In the genomic region with DNA sequence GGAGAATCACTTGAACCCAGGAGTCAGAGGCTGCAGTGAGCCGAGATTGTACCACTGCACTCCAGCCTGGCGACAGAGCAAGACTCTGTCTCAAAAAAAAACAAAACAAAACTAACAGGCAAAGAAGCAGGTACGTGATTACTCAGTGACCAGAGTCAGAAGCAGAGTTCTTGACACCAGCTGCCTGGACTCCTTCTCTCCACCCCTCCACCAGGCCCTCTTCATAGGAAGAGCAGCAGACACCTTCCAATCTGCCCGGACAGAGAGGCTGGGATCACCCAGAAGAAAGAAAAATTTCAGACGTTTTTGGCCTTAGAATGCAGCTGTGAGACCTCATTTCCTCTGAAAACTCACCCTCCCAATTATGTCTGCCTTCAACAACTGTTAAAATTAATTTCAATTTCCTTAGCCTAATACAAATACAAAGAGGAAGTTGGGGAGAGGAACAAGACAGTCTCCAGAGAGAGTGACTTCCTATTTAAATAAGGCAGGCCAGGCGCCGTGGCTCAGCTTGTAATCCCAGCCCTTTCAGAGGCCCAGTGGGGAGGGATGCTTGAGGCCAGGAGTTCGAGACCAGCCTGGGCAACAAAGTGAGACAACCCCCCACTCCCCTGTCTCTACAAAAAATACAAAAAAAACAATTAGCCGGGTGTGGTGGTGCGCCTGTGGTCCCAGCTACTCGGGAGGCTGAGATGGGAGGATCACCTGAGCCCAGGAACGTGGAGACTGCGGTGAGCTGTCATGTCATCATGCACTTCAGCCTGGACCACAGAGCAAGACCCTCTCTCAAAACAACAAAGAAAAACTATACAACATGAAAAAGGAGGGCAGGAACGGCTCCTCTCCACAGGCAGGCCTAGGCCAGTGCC, we compare ENCODE assay signal across 1 cellular context.
A peak's percentile ranks its signal among the peaks of the same experiment; 100 is the strongest.
TF ChIP-seq lines count a peak whose summit lies in the region.

No MANE protein-coding gene starts in this region.

TF ChIP-seq in GM12878, 131 proteins besides CTCF, POLR2A, EP300 and RAD21:
- TF ChIP-seq SPI1 (IDR thresholded peaks at IDR 0.05; ENCODE audit: borderline replicate concordance, insufficient read depth, low read depth, low read length) (peak; percentile 68; the same call in 1 of the 2 replicates), DPF2 (IDR thresholded peaks at IDR 0.05) (peak; percentile 28; the same call in 1 of the 2 replicates), IKZF1 (conservative IDR thresholded peaks at IDR 0.05) (peak; percentile 23; the same call in 1 of the 2 replicates), MTA2 (IDR thresholded peaks at IDR 0.05; ENCODE audit: low read depth) (0 out of 2 replicates have a peak, but pooled peaks have one; percentile 34), YY1 (IDR thresholded peaks at IDR 0.05; ENCODE audit: low read depth, low read length) (no peak), HDGF (IDR thresholded peaks at IDR 0.05) (peak; percentile 43), IKZF2 (IDR thresholded peaks at IDR 0.05) (peak; percentile 22 to 46; a peak in 1 of 4 replicates), TCF12 (IDR thresholded peaks at IDR 0.05; ENCODE audit: low read depth, low read length) (0 out of 2 replicates have a peak, but pooled peaks have one; percentile 23), ZNF274 (IDR thresholded peaks at IDR 0.05; ENCODE audit: insufficient read depth, insufficient read length) (no peak), MEF2B (IDR thresholded peaks at IDR 0.05; ENCODE audit: partially characterized antibody, poor library complexity, severe bottlenecking) (peak; percentile 35), ZNF217 (IDR thresholded peaks at IDR 0.05) (peak; percentile 68), CHD1 (IDR thresholded peaks at IDR 0.05; ENCODE audit: low read depth, low read length) (no peak)
- TF ChIP-seq, protein P1, sequence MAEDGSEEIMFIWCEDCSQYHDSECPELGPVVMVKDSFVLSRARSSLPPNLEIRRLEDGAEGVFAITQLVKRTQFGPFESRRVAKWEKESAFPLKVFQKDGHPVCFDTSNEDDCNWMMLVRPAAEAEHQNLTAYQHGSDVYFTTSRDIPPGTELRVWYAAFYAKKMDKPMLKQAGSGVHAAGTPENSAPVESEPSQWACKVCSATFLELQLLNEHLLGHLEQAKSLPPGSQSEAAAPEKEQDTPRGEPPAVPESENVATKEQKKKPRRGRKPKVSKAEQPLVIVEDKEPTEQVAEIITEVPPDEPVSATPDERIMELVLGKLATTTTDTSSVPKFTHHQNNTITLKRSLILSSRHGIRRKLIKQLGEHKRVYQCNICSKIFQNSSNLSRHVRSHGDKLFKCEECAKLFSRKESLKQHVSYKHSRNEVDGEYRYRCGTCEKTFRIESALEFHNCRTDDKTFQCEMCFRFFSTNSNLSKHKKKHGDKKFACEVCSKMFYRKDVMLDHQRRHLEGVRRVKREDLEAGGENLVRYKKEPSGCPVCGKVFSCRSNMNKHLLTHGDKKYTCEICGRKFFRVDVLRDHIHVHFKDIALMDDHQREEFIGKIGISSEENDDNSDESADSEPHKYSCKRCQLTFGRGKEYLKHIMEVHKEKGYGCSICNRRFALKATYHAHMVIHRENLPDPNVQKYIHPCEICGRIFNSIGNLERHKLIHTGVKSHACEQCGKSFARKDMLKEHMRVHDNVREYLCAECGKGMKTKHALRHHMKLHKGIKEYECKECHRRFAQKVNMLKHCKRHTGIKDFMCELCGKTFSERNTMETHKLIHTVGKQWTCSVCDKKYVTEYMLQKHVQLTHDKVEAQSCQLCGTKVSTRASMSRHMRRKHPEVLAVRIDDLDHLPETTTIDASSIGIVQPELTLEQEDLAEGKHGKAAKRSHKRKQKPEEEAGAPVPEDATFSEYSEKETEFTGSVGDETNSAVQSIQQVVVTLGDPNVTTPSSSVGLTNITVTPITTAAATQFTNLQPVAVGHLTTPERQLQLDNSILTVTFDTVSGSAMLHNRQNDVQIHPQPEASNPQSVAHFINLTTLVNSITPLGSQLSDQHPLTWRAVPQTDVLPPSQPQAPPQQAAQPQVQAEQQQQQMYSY (CRISPR knock-in tag; IDR thresholded peaks at IDR 0.05) = no peak
- TF ChIP-seq, protein P2, sequence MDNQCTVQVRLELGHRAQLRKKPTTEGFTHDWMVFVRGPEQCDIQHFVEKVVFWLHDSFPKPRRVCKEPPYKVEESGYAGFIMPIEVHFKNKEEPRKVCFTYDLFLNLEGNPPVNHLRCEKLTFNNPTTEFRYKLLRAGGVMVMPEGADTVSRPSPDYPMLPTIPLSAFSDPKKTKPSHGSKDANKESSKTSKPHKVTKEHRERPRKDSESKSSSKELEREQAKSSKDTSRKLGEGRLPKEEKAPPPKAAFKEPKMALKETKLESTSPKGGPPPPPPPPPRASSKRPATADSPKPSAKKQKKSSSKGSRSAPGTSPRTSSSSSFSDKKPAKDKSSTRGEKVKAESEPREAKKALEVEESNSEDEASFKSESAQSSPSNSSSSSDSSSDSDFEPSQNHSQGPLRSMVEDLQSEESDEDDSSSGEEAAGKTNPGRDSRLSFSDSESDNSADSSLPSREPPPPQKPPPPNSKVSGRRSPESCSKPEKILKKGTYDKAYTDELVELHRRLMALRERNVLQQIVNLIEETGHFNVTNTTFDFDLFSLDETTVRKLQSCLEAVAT (IDR thresholded peaks at IDR 0.05) = 0 out of 2 replicates have a peak, but pooled peaks have one; percentile 34
TF ChIP-seq in GM12878: peak in this region for 10.
